8 cellular contexts compared by ENCODE assay signal in the genomic region with DNA sequence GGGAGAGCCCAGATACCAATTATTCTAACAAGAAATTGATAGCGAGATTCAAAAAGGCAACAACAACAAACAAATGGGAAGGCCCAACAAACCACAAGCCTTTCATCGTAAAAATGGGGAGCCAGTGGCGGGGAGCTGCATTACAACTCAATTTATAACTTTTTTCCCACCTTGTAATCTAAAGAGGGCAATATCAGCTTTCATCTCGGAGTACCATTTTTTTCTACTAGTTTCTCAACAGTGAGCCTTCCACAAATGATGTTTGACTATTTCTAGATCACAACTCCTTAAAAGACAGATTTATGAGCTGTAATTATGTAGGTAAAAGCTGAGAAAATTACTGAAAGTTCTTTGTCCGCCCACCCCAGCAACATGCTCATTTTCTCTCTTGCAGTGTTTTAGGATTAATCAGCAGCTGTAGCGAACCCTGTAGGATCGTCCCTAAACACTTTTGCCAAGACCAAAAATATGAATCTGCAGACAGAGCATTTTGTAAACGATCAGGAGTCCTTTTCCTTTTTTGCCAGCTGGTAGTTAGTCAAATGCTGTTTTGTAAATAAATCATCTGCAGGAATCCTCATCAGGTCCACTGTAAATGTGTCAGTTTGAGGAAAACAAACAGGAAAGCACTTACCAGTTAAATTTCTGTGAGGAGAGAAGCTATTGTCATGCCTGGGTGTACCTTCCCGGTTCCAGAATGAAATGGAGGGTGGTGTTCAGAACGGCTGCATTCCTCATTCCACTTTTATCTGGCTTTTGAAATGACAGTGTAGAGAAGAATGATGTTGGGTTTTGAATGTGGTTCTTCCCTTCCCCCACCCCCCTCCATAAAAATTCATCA. TPM values are rescaled to one million over a fixed set of nuclear protein-coding genes. Genes with fewer than 3 reads are reported as not detected.
A peak's percentile ranks its signal among the peaks of the same experiment; 100 is the strongest.
DNase-seq lines count a peak whose midpoint lies in the region; ATAC-seq and TF ChIP-seq lines count a peak whose summit lies in the region.

No MANE protein-coding gene starts in this region.

- peaks cover 0 to 6% (median 3%) of the 10 kb centered on the region in 4 donors for H3K4me1 Mint-ChIP-seq in naive thymus-derived CD8-positive, alpha-beta T cell
- no peaks in the 10 kb centered on the region for H3K4me1 Mint-ChIP-seq in stimulated activated memory B cell treated with anti-CD40 and anti-IgM and Interleukin-4, amounts not matched to agents 10 μg/mL and 1 μg/mL and 100 μg/mL, for 72 hours

- H3K27ac Mint-ChIP-seq in naive thymus-derived CD8-positive, alpha-beta T cell = peak overlapping the region in 1 of 10 donors; percentile 56
- no peak overlapping the region for H3K27ac Mint-ChIP-seq in stimulated activated memory B cell treated with anti-CD40 and anti-IgM and Interleukin-4, amounts not matched to agents 10 μg/mL and 1 μg/mL and 100 μg/mL, for 72 hours

- no peak for ATAC-seq in naive thymus-derived CD8-positive, alpha-beta T cell
- ATAC-seq in stimulated activated memory B cell treated with anti-CD40 and anti-IgM and Interleukin-4, amounts not matched to agents 10 μg/mL and 1 μg/mL and 100 μg/mL, for 72 hours = no peak

- H3K36me3 Mint-ChIP-seq in naive thymus-derived CD8-positive, alpha-beta T cell = no peaks in the 10 kb centered on the region
- no peaks in the 10 kb centered on the region for H3K36me3 Mint-ChIP-seq in stimulated activated memory B cell treated with anti-CD40 and anti-IgM and Interleukin-4, amounts not matched to agents 10 μg/mL and 1 μg/mL and 100 μg/mL, for 72 hours

- TF ChIP-seq CTCF in AG09319 (IDR thresholded peaks at IDR 0.05; ENCODE audit: low read depth, low read length) = no peak
- no peak for TF ChIP-seq CTCF in cardiac fibroblast (IDR thresholded peaks at IDR 0.05; ENCODE audit: low read depth, low read length)

- no peaks in the 10 kb centered on the region for H3K9me3 Mint-ChIP-seq in naive thymus-derived CD8-positive, alpha-beta T cell
- H3K9me3 Mint-ChIP-seq in stimulated activated memory B cell treated with anti-CD40 and anti-IgM and Interleukin-4, amounts not matched to agents 10 μg/mL and 1 μg/mL and 100 μg/mL, for 72 hours = no peaks in the 10 kb centered on the region

- in situ Hi-C loops in KBM-7 (cut with MboI; ENCODE audit: low pct_unique_long_range_greater_than_20kb, low sequenced_read_pairs) = no loop called here

- peak; percentile 70 for DNase-seq in AG09319 (ENCODE audit: extremely low read depth, low read depth)
- peak; percentile 71 for DNase-seq in LHCN-M2 (ENCODE audit: low read depth)
- DNase-seq in cardiac fibroblast (ENCODE audit: low read depth in 2 of 2) = peak; percentile 62 to 80
- peak; percentile 3 for DNase-seq in middle frontal gyrus (ENCODE audit: extremely low spot score, low spot score)
- no peak for DNase-seq in naive thymus-derived CD8-positive, alpha-beta T cell
- DNase-seq in AML-193 (lab: John Stamatoyannopoulos, UW) = no peak
- no peak for DNase-seq in KBM-7

- POLR2A ChIA-PET in naive thymus-derived CD8-positive, alpha-beta T cell (lab: Charles Lee) = no interaction called here

- H3K4me3 Mint-ChIP-seq in naive thymus-derived CD8-positive, alpha-beta T cell = no peak overlapping the region
- no peak overlapping the region for H3K4me3 Mint-ChIP-seq in stimulated activated memory B cell treated with anti-CD40 and anti-IgM and Interleukin-4, amounts not matched to agents 10 μg/mL and 1 μg/mL and 100 μg/mL, for 72 hours

- H3K27me3 Mint-ChIP-seq in naive thymus-derived CD8-positive, alpha-beta T cell = peaks cover 8 to 45% (median 22%) of the 10 kb centered on the region in 5 donors
- H3K27me3 Mint-ChIP-seq in stimulated activated memory B cell treated with anti-CD40 and anti-IgM and Interleukin-4, amounts not matched to agents 10 μg/mL and 1 μg/mL and 100 μg/mL, for 72 hours = peaks cover 16% of the 10 kb centered on the region

- peak overlapping the region; percentile 33 to 58 for H3K4me3 ChIP-seq in cardiac fibroblast (replicated peaks in 1 of 2; ENCODE audit: low read depth in 2 of 2, low read length in 2 of 2)

RNA-seq across cellular contexts. Expression of gene EEF1B2, which starts 53.2 kb away (rescaled TPM):
- 480 and 488 TPM in 2 replicates for total RNA-seq in LHCN-M2 (2014; rRNA removed)
- 800 TPM for polyA plus RNA-seq in LHCN-M2 (2012)
- total RNA-seq in naive thymus-derived CD8-positive, alpha-beta T cell = 1,000 to 10,000 TPM; 1,094 to 1,110 TPM
- polyA plus RNA-seq in naive thymus-derived CD8-positive, alpha-beta T cell = 1,000 to 10,000 TPM; 1,324 to 1,693 (median 1,438) TPM

RNA-seq across cellular contexts. Expression of gene NDUFS1, which starts 53.6 kb away (rescaled TPM):
- total RNA-seq in LHCN-M2 (2014; rRNA removed) = 120 and 134 TPM in 2 replicates
- 43.7 TPM for polyA plus RNA-seq in LHCN-M2 (2012)
- 10 to 100 TPM; 65.5 to 69.9 TPM for total RNA-seq in naive thymus-derived CD8-positive, alpha-beta T cell
- 10 to 100 TPM; 34.3 to 45.9 (median 45.3) TPM for polyA plus RNA-seq in naive thymus-derived CD8-positive, alpha-beta T cell

Comparison
In these comparisons a context has a peak if more than half of its experiments do, and no peak if none do; other contexts are left out.
1. DNase-seq: peak in AG09319 (single experiment), LHCN-M2 (single experiment), cardiac fibroblast (2 of 2) and middle frontal gyrus (single experiment); none in naive thymus-derived CD8-positive, alpha-beta T cell (0 of 10), AML-193 (0 of 2) and KBM-7 (single experiment).